8 cellular contexts compared by ENCODE assay signal in the genomic region with DNA sequence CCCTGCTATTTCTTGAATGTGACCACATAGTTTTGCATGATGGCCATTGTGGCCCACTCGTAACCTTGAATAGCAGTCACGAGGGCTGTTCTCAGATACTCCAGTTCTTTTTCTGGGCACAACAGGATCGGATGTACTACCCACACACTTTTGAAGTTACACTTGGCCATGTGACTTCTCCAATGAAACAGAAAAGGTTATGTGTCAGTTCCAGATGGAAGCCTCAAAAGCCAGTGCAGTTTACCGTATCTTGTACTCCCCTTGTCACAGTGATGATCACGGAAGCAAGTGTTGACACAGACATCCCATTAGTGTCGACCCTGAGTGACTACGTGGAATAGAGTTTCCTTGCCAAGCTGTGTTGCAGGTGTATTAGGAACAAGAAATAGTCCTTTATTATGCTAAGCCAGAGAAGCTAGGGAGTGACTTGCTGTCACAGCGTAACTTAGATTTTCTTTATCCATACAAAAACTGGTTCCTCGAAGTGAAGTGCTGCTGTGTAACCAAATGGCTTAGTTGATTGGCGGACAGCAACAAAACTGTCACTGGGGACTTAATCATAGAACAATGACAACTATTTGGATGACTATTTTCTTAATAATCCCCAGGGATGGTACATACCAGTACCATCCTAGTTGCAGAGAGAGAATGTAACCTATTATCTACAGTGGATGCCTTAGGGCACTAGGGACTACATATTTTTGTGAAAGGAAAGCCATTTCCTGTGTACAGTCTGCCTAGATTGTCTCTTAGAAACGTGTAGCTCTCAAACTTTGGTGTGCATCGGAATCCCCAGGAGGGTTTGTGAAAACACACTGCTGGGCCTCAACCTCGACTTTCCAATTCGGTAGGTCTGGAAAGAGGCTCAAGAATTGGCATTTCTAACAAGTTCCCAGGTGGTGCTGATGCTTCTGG.
A peak's percentile ranks its signal among the peaks of the same experiment; 100 is the strongest.
DNase-seq lines count a peak whose midpoint lies in the region; ATAC-seq and TF ChIP-seq lines count a peak whose summit lies in the region.

No MANE protein-coding gene starts in this region.

- WGBS in spleen, 5 donors = 58 to 70% (median 62%) methylated on average over 14 of the region's 14 CpGs

- CTCF ChIA-PET in GM10248 (lab: Yijun Ruan, JAX) (interaction anchor here (1.5 to 2.2 kb wide), 4 partner anchors 10 to 253 kb away, joined by 4 to 8 read pairs (median 6); no protein-coding TSS in a partner anchor), T-cell (lab: Charles Lee) (no interaction called here)

- H3K9me3 Mint-ChIP-seq in nephron progenitor cell (peaks cover 3% of the 10 kb centered on the region), T-cell (no peaks in the 10 kb centered on the region)

- peak overlapping the region; percentile 91 for H3K27ac Mint-ChIP-seq in nephron progenitor cell
- H3K27ac Mint-ChIP-seq in T-cell = peak overlapping the region in 1 of 2 donors; percentile 28

- peak; percentile 78 for ATAC-seq in HG02981 (IDR thresholded peaks at IDR 0.05; ENCODE audit: unreplicated experiment)
- no peak for ATAC-seq in T-cell (replicated peaks in 1 of 4)
- no peak for ATAC-seq in HG02798 (IDR thresholded peaks at IDR 0.05; ENCODE audit: poor library complexity, unreplicated experiment)

- peaks cover 0 to 8% (median 0%) of the 10 kb centered on the region in 6 donors for H3K36me3 ChIP-seq in spleen

- H3K4me3 ChIP-seq in spleen = no peak overlapping the region

- TF ChIP-seq CTCF in GM10248 (IDR thresholded peaks at IDR 0.05; ENCODE audit: control extremely low read depth, extremely low read depth, low read depth, missing control alignments) = no peak
- TF ChIP-seq CTCF in nephron progenitor cell (IDR thresholded peaks at IDR 0.05) = no peak
- TF ChIP-seq CTCF in spleen (IDR thresholded peaks at IDR 0.05 in 8 of 11, conservative IDR thresholded peaks at IDR 0.05 in 3 of 11) = no peak

- H3K4me1 Mint-ChIP-seq in nephron progenitor cell (peaks cover 65% of the 10 kb centered on the region), T-cell (peaks cover 43 to 60% (median 50%) of the 10 kb centered on the region in 3 donors)

- H3K27me3 Mint-ChIP-seq in nephron progenitor cell (ENCODE audit: low read depth, poor library complexity) = no peaks in the 10 kb centered on the region
- peaks cover 0 to 1% of the 10 kb centered on the region in 2 donors for H3K27me3 Mint-ChIP-seq in T-cell

- DNase-seq in GM10248 (ENCODE audit: extremely low spot score) (peak; percentile 44), nephron progenitor cell (peak; percentile 11), T-cell (no peak), spleen (no peak), UCSD-AML1 (lab: John Stamatoyannopoulos, UW; ENCODE audit: unreplicated experiment) (no peak)

- H3K27ac ChIP-seq in angular gyrus (ENCODE audit: low read depth, low read length) (peak overlapping the region; percentile 8), spleen (peak overlapping the region in 1 of 8 donors; percentile 38)

- no peak for TF ChIP-seq POLR2A in spleen (IDR thresholded peaks at IDR 0.05)

- H3K36me3 Mint-ChIP-seq in nephron progenitor cell (ENCODE audit: low read depth) = peaks cover 53% of the 10 kb centered on the region
- peaks cover 3% of the 10 kb centered on the region for H3K36me3 Mint-ChIP-seq in T-cell

- POLR2A ChIA-PET in GM10248 (lab: Yijun Ruan, JAX) (interaction anchor here (1.3 kb wide), 1 partner anchor 10 kb away, joined by 3 read pairs; no protein-coding TSS in a partner anchor), T-cell (lab: Charles Lee) (no interaction called here)

- H3K27me3 ChIP-seq in spleen (replicated peaks in 1 of 7) = no peaks in the 10 kb centered on the region

- no peaks in the 10 kb centered on the region for H3K9me3 ChIP-seq in spleen

- peaks cover 3 to 52% (median 38%) of the 10 kb centered on the region in 6 donors for H3K4me1 ChIP-seq in spleen

- H3K4me3 Mint-ChIP-seq in nephron progenitor cell = no peak overlapping the region
- H3K4me3 Mint-ChIP-seq in T-cell = no peak overlapping the region

- intact Hi-C loops in spleen (cut with DNase I; ENCODE audit: low total_unique reads) = no loop called here

Comparison
In these comparisons a context has a peak if more than half of its experiments do, and no peak if none do; other contexts are left out.
1. DNase-seq: peak in GM10248 (single experiment) and nephron progenitor cell (single experiment); none in T-cell (0 of 34), spleen (single experiment) and UCSD-AML1 (single experiment).